In genomic region chr6:34888441-34888820, GRCh38 we compare ENCODE assay signal across 8 cellular contexts. TPM values are rescaled to one million over a fixed set of nuclear protein-coding genes. Genes with fewer than 3 reads are reported as not detected.
A peak's percentile ranks its signal among the peaks of the same experiment; 100 is the strongest.
DNase-seq lines count a peak whose midpoint lies in the region; ATAC-seq and TF ChIP-seq lines count a peak whose summit lies in the region.

No MANE protein-coding gene starts in this region.

- H3K27me3 Mint-ChIP-seq in T-cell = no peaks in the 10 kb centered on the region

- H3K9ac ChIP-seq in skeletal muscle satellite cell (ENCODE audit: low read depth, low read length) = peak overlapping the region; percentile 94

- H3K4me3 ChIP-seq in H7 (ENCODE audit: insufficient read depth, low read depth, low read length) = peak overlapping the region; percentile 88
- peak overlapping the region; percentile 86 to 90 for H3K4me3 ChIP-seq in foreskin fibroblast (ENCODE audit: low read depth in 1 of 2, low read length in 2 of 2)
- H3K4me3 ChIP-seq in skeletal muscle satellite cell (ENCODE audit: low read length) = peak overlapping the region; percentile 93

- peaks cover 59 to 75% (median 60%) of the 10 kb centered on the region in 3 donors for H3K4me1 Mint-ChIP-seq in T-cell

- H3K36me3 Mint-ChIP-seq in T-cell = peaks cover 12% of the 10 kb centered on the region

- CTCF ChIA-PET in T-cell (lab: Charles Lee) = interaction anchor here in 1 of 2 donors (0.7 to 1.1 kb wide), 3 partner anchors 99 to 251 kb away, joined by 3 to 5 read pairs (median 4); partner anchors contain the start of gene SNRPC

- peak overlapping the region; percentile 98 to 99 for H3K27ac Mint-ChIP-seq in T-cell

- ATAC-seq in T-cell (replicated peaks in 1 of 4) = peak in 2 of 4 experiments; percentile 1 to 5
- no peak for ATAC-seq in HG03108 (IDR thresholded peaks at IDR 0.05; ENCODE audit: unreplicated experiment)
- no peak for ATAC-seq in GM19455 (IDR thresholded peaks at IDR 0.05; ENCODE audit: unreplicated experiment)

- peaks cover 6% of the 10 kb centered on the region for H3K4me1 ChIP-seq in skeletal muscle satellite cell (ENCODE audit: control insufficient read depth, insufficient read depth, low read length)

- DNase-seq in H7 = no peak
- no peak for DNase-seq in T-cell
- no peak for DNase-seq in foreskin fibroblast
- DNase-seq in NCI-H1694 (lab: John Stamatoyannopoulos, UW) = no peak
- no peak for DNase-seq in SIG-M5 treated with dmso at 0.1 percent for 504 hours (lab: John Stamatoyannopoulos, UW; ENCODE audit: unreplicated experiment)

- peak overlapping the region; percentile 100 for H3K4me2 ChIP-seq in skeletal muscle satellite cell (ENCODE audit: low read length)

- POLR2A ChIA-PET in T-cell (lab: Charles Lee) = interaction anchor here (0.6 to 1.9 kb wide), 8 partner anchors 13 to 1917 kb away, joined by 3 to 8 read pairs (median 4); partner anchors contain the start of genes HMGA1 (in 1 of the 2) and SNRPC (in 1 of the 2)

- no peak for TF ChIP-seq CTCF in foreskin fibroblast (IDR thresholded peaks at IDR 0.05; ENCODE audit: low read depth, low read length)

- no peaks in the 10 kb centered on the region for H3K27me3 ChIP-seq in H7 (ENCODE audit: control insufficient read depth, insufficient read depth, low read length)
- H3K27me3 ChIP-seq in skeletal muscle satellite cell (ENCODE audit: control insufficient read depth, insufficient read depth, low read length) = no peaks in the 10 kb centered on the region

- no peaks in the 10 kb centered on the region for H3K9me3 ChIP-seq in skeletal muscle satellite cell (replicated peaks; ENCODE audit: low read length)

- H3K9me3 Mint-ChIP-seq in T-cell = peaks cover 0 to 5% (median 0%) of the 10 kb centered on the region in 3 donors

- peak overlapping the region; percentile 98 to 100 (median 99) for H3K4me3 Mint-ChIP-seq in T-cell

- H3K36me3 ChIP-seq in H7 (replicated peaks; ENCODE audit: control insufficient read depth, insufficient read depth, low read length) (no peaks in the 10 kb centered on the region), skeletal muscle satellite cell (ENCODE audit: insufficient read depth, low read length) (peaks cover 3% of the 10 kb centered on the region)

RNA-seq across cellular contexts. Expression of gene TAF11, which starts 0.6 kb away (rescaled TPM):
- total RNA-seq in H7 (2014; rRNA removed; shearing (Covaris generic)) = 52.8 and 55.4 TPM in 2 replicates
- total RNA-seq in T-cell = 10 to 100 TPM; 22.7 to 35.1 (median 25.7) TPM
- total RNA-seq in skeletal muscle satellite cell (2012; rRNA removed) = 14.6 and 18.8 TPM in 2 replicates

RNA-seq across cellular contexts. Expression of gene ANKS1A, which starts 0.6 kb away (rescaled TPM):
- total RNA-seq in H7 (2014; rRNA removed; shearing (Covaris generic)) = 22.4 and 24.3 TPM in 2 replicates
- total RNA-seq in T-cell = 10 to 100 TPM; 11.1 to 14.4 (median 11.7) TPM
- 9.0 and 10.4 TPM in 2 replicates for total RNA-seq in skeletal muscle satellite cell (2012; rRNA removed)
